In genomic region chr2:219598308-219599078, GRCh38 we compare ENCODE assay signal across 8 cellular contexts. TPM values are rescaled to one million over a fixed set of nuclear protein-coding genes. Genes with fewer than 3 reads are reported as not detected.
A peak's percentile ranks its signal among the peaks of the same experiment; 100 is the strongest.
DNase-seq lines count a peak whose midpoint lies in the region; ATAC-seq and TF ChIP-seq lines count a peak whose summit lies in the region.

No MANE protein-coding gene starts in this region.

- no peaks in the 10 kb centered on the region for H3K9me2 ChIP-seq in MM.1S (replicated peaks; ENCODE audit: insufficient read depth, low read length)

- intact Hi-C loops in dorsolateral prefrontal cortex (cut with DNase I), result loop anchor here (2.0 to 5.0 kb wide), 2 partner anchors 44 to 56 kb away; partner anchors contain the start of gene CHPF (in 1 of the 2)

- H3K79me2 ChIP-seq in DND-41 (ENCODE audit: insufficient read depth, low read length) (peaks cover 8% of the 10 kb centered on the region; the same call in 1 of the 2 replicates), MM.1S (ENCODE audit: low read length) (no peaks in the 10 kb centered on the region)

- H3K4me2 ChIP-seq in DND-41 (ENCODE audit: insufficient read depth, low read length), result peak overlapping the region; percentile 91
- H3K4me2 ChIP-seq in MM.1S (ENCODE audit: low read depth, low read length), result peak overlapping the region; percentile 47
- peak overlapping the region; percentile 52 for H3K4me2 ChIP-seq in neuronal stem cell (ENCODE audit: insufficient read depth, low read length, poor library complexity, severe bottlenecking)

- H2BK12ac ChIP-seq in neuronal stem cell (ENCODE audit: low read length), result no peak overlapping the region

- H3K14ac ChIP-seq in neuronal stem cell (ENCODE audit: low read length), result peak overlapping the region; percentile 2

- ATAC-seq in DND-41 (ENCODE audit: insufficient read depth, low read depth) (no peak), GM18870 (IDR thresholded peaks at IDR 0.05; ENCODE audit: unreplicated experiment) (no peak)

- H2BK15ac ChIP-seq in neuronal stem cell (ENCODE audit: low read length), result no peak overlapping the region

- H3K4me3 ChIP-seq in DND-41 (ENCODE audit: low read depth in 1 of 2, low read length in 2 of 2), result peak overlapping the region; percentile 39 to 75
- H3K4me3 ChIP-seq in MM.1S (ENCODE audit: low read length), result peak overlapping the region; percentile 65
- H3K4me3 ChIP-seq in dorsolateral prefrontal cortex, result peak overlapping the region; percentile 59 to 98 (median 84)
- H3K4me3 ChIP-seq in neuronal stem cell (ENCODE audit: low read length in 2 of 2), result peak overlapping the region; percentile 87

- H3K9ac ChIP-seq in DND-41 (ENCODE audit: low read depth, low read length), result peak overlapping the region; percentile 72
- H3K9ac ChIP-seq in MM.1S (ENCODE audit: low read length), result peak overlapping the region; percentile 63; the same call in 1 of the 2 replicates
- H3K9ac ChIP-seq in neuronal stem cell (ENCODE audit: low read depth, low read length, poor library complexity), result no peak overlapping the region

- H2AFZ ChIP-seq in DND-41 (ENCODE audit: low read depth, low read length) (peak overlapping the region; percentile 88), MM.1S (ENCODE audit: low read length) (peak overlapping the region; percentile 71), neuronal stem cell (ENCODE audit: low read length) (peak overlapping the region; percentile 97)

- H3K23ac ChIP-seq in neuronal stem cell (ENCODE audit: low read depth, low read length, poor library complexity), result no peak overlapping the region

- H3K36me3 ChIP-seq in DND-41 (ENCODE audit: insufficient read depth, low read length) (peaks cover 17% of the 10 kb centered on the region), MM.1S (replicated peaks; ENCODE audit: insufficient read depth, low read length) (no peaks in the 10 kb centered on the region), neuronal stem cell (replicated peaks in 1 of 2; ENCODE audit: control insufficient read depth in 2 of 2, insufficient read depth in 2 of 2, low read length in 2 of 2) (peaks cover 4 to 13% of the 10 kb centered on the region in 2 donors)

- H3K4me1 ChIP-seq in DND-41 (ENCODE audit: insufficient read depth, low read length) (peaks cover 22% of the 10 kb centered on the region), MM.1S (ENCODE audit: low read length) (peaks cover 5% of the 10 kb centered on the region), neuronal stem cell (ENCODE audit: control insufficient read depth in 2 of 2, insufficient read depth in 1 of 2, low read depth in 1 of 2, low read length in 2 of 2) (peaks cover 5 to 6% of the 10 kb centered on the region in 2 donors)

- no peak overlapping the region for H2BK5ac ChIP-seq in neuronal stem cell (ENCODE audit: low read length)

- DNase-seq in DND-41 (no peak), MM.1S (no peak), dorsolateral prefrontal cortex (no peak), neuronal stem cell (ENCODE audit: low spot score) (no peak), glomerular visceral epithelial cell (ENCODE audit: extremely low spot score) (no peak), GOT3 (lab: John Stamatoyannopoulos, UW) (no peak), KG1 (lab: John Stamatoyannopoulos, UW) (no peak)

- H3K27me3 ChIP-seq in DND-41 (ENCODE audit: insufficient read depth, low read length, poor library complexity) (no peaks in the 10 kb centered on the region), MM.1S (replicated peaks; ENCODE audit: insufficient read depth, low read length) (no peaks in the 10 kb centered on the region), dorsolateral prefrontal cortex (no peaks in the 10 kb centered on the region), neuronal stem cell (ENCODE audit: control insufficient read depth in 3 of 3, insufficient read depth in 3 of 3, low read depth in 1 of 3, low read length in 3 of 3) (no peaks in the 10 kb centered on the region)

- TF ChIP-seq CTCF in DND-41 (IDR thresholded peaks at IDR 0.05; ENCODE audit: borderline replicate concordance, extremely low read depth, low read length, poor library complexity, severe bottlenecking) (no peak), MM.1S (IDR thresholded peaks at IDR 0.05; ENCODE audit: low read length) (no peak), dorsolateral prefrontal cortex (IDR thresholded peaks at IDR 0.05 in 54 of 56, conservative IDR thresholded peaks at IDR 0.05 in 2 of 56; ENCODE audit: low read depth in 1 of 56, partially characterized antibody in 56 of 56) (no peak)

- H3K27ac ChIP-seq in DND-41 (ENCODE audit: low read length), result peak overlapping the region; percentile 86
- peak overlapping the region; percentile 62; the same call in 1 of the 2 replicates for H3K27ac ChIP-seq in MM.1S (ENCODE audit: low read length)
- H3K27ac ChIP-seq in dorsolateral prefrontal cortex, result peak overlapping the region in 48 of 59 donors; percentile 55 to 97 (median 92)
- peak overlapping the region; percentile 39 for H3K27ac ChIP-seq in neuronal stem cell (replicated peaks; ENCODE audit: low read length)

- no peak overlapping the region for H2BK120ac ChIP-seq in neuronal stem cell (ENCODE audit: low read depth, low read length)

- H3K9me3 ChIP-seq in DND-41 (ENCODE audit: insufficient read depth, low read length, severe bottlenecking) (no peaks in the 10 kb centered on the region), MM.1S (replicated peaks; ENCODE audit: insufficient read depth, low read length) (no peaks in the 10 kb centered on the region), neuronal stem cell (replicated peaks in 1 of 2; ENCODE audit: control insufficient read depth in 2 of 2, insufficient read depth in 1 of 2, low read depth in 1 of 2, low read length in 2 of 2) (no peaks in the 10 kb centered on the region)

- H3K18ac ChIP-seq in neuronal stem cell (ENCODE audit: low read length), result no peak overlapping the region

- WGBS in neuronal stem cell (ENCODE audit: extremely low coverage in 2 of 2, insufficient read length in 2 of 2, insufficient replicate concordance in 1 of 2), 2 donors, result no CpG with 5 or more reads among the region's 9 CpGs

- peaks cover 1% of the 10 kb centered on the region for H3K79me1 ChIP-seq in neuronal stem cell (ENCODE audit: low read depth, low read length)

- peaks cover 7% of the 10 kb centered on the region; the same call in 1 of the 2 replicates for H3F3A ChIP-seq in MM.1S (ENCODE audit: insufficient read depth, low read length)

- H4K8ac ChIP-seq in neuronal stem cell (ENCODE audit: low read depth, low read length), result no peak overlapping the region

- no peak overlapping the region for H3K4ac ChIP-seq in neuronal stem cell (ENCODE audit: low read length)

- no peaks in the 10 kb centered on the region for H4K20me1 ChIP-seq in DND-41 (ENCODE audit: insufficient read depth, low read length)
- no peaks in the 10 kb centered on the region for H4K20me1 ChIP-seq in MM.1S (ENCODE audit: insufficient read depth, low read length)

- H4K91ac ChIP-seq in neuronal stem cell (ENCODE audit: low read depth, low read length, poor library complexity), result no peak overlapping the region

- H2AK5ac ChIP-seq in neuronal stem cell (ENCODE audit: low read depth, low read length), result no peak overlapping the region

RNA-seq across cellular contexts. Expression of gene STK11IP, which starts 0.8 kb away (rescaled TPM):
- total RNA-seq in dorsolateral prefrontal cortex, result 10 to 100 TPM; 24.7 to 91.0 (median 46.3) TPM
- 12.9 TPM for polyA plus RNA-seq in neuronal stem cell (2013, experiment 1 of 2)
- polyA plus RNA-seq in neuronal stem cell (2013, experiment 2 of 2), result 12.0 TPM

RNA-seq across cellular contexts. Expression of gene INHA, which starts 26.4 kb away (rescaled TPM):
- total RNA-seq in dorsolateral prefrontal cortex, result 1 to 10 TPM in 111 of 120 experiments, under 1 TPM in 8, not detected in 1; 0.54 to 6.4 (median 2.5) TPM
- polyA plus RNA-seq in neuronal stem cell (2013, experiment 1 of 2), result 0.50 TPM
- polyA plus RNA-seq in neuronal stem cell (2013, experiment 2 of 2), result 0.35 TPM

RNA-seq across cellular contexts. Expression of gene OBSL1, which starts 27.2 kb away (rescaled TPM):
- total RNA-seq in dorsolateral prefrontal cortex, result 100 to 1,000 TPM in 54 of 120 experiments, 10 to 100 TPM in 66; 54.9 to 144 (median 98.1) TPM
- 40.6 TPM for polyA plus RNA-seq in neuronal stem cell (2013, experiment 1 of 2)
- polyA plus RNA-seq in neuronal stem cell (2013, experiment 2 of 2), result 41.4 TPM

RNA-seq across cellular contexts. Expression of gene SLC4A3, which starts 28.9 kb away (rescaled TPM):
- total RNA-seq in dorsolateral prefrontal cortex, result 10 to 100 TPM; 18.5 to 75.5 (median 53.9) TPM
- 3.2 TPM for polyA plus RNA-seq in neuronal stem cell (2013, experiment 1 of 2)
- polyA plus RNA-seq in neuronal stem cell (2013, experiment 2 of 2), result 3.4 TPM

RNA-seq across cellular contexts. Expression of gene TMEM198, which starts 54.7 kb away (rescaled TPM):
- total RNA-seq in dorsolateral prefrontal cortex, result 10 to 100 TPM in 116 of 120 experiments, 1 to 10 TPM in 4; 8.5 to 24.9 (median 16.0) TPM
- 2.7 TPM for polyA plus RNA-seq in neuronal stem cell (2013, experiment 1 of 2)
- polyA plus RNA-seq in neuronal stem cell (2013, experiment 2 of 2), result 1.8 TPM

Comparison
In these comparisons a context has a peak if more than half of its experiments do, and no peak if none do; other contexts are left out.
1. H3K27ac ChIP-seq: peak in every context shown above with its lines; median percentile 92 in dorsolateral prefrontal cortex; 86 in DND-41; 62 in MM.1S; 39 in neuronal stem cell.